ENCODE assay signal across 9 cellular contexts in the genomic region with DNA sequence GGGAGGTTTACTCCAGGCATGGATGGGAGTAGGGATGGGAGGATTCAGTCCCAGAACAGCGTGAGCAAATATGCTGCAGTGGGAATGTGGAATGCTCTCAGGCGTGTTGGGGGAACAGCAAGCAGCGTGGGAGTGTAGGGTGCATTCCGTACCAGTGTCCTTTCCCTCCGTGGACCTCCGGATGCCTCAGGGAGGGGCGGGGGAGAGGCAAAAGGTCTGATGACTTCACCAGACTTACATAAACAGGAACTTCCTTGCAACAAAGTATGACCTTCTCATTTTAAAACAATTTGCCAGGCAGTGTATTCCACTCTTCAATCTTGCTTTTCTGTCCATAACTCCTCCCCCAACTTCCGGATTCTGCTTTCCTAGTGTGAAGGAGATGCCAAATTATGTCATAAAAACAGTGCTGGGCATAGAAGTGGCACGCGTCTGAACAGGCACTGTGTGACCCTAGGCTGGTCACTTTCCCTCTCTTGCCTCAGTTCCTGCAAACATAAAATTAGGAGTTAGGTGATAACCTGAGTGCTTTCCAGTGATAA. TPM values are rescaled to one million over a fixed set of nuclear protein-coding genes. Genes with fewer than 3 reads are reported as not detected.
A peak's percentile ranks its signal among the peaks of the same experiment; 100 is the strongest.
DNase-seq lines count a peak whose midpoint lies in the region; ATAC-seq and TF ChIP-seq lines count a peak whose summit lies in the region.
"Had no signal": no experiment of that assay in that cellular context is flagged by ENCODE, and none has a peak within 500 bp of the region (broad histone marks: within the 10 kb centered on the region; RNA-seq: fewer than 3 reads in every experiment).

No MANE protein-coding gene starts in this region.

- H3K9me3 ChIP-seq in left lung (no peaks in the 10 kb centered on the region), transverse colon (no peaks in the 10 kb centered on the region)

- H3K27me3 ChIP-seq in left lung: no peaks in the 10 kb centered on the region
- no peaks in the 10 kb centered on the region for H3K27me3 ChIP-seq in transverse colon

- H3K9me3 Mint-ChIP-seq in chondrocyte (ENCODE audit: low read depth): no peaks in the 10 kb centered on the region
- no peaks in the 10 kb centered on the region for H3K9me3 Mint-ChIP-seq in stimulated activated naive CD8-positive, alpha-beta T cell treated with anti-CD3 and anti-CD28 coated beads, Interleukin-15, amount 100 ng/mL, for 72 hours
- H3K9me3 Mint-ChIP-seq: T-helper 1 cell treated with Interleukin-12 subunit alpha and Interleukin-12 subunit beta and Interleukin-4 antibody, amounts not matched to agents 30 μg/mL and 1 μg/mL, for 36 hours had no signal

- H3K4me3 Mint-ChIP-seq in chondrocyte (ENCODE audit: unreplicated experiment): peak overlapping the region; percentile 40
- H3K4me3 Mint-ChIP-seq in stimulated activated naive CD8-positive, alpha-beta T cell treated with anti-CD3 and anti-CD28 coated beads, Interleukin-15, amount 100 ng/mL, for 72 hours: no peak overlapping the region
- H3K4me3 Mint-ChIP-seq: T-helper 1 cell treated with Interleukin-12 subunit alpha and Interleukin-12 subunit beta and Interleukin-4 antibody, amounts not matched to agents 30 μg/mL and 1 μg/mL, for 36 hours had no signal

- intact Hi-C loops in left lung (cut with DNase I) (no loop called here), transverse colon (cut with DNase I; ENCODE audit: low total_unique reads) (no loop called here)

- in situ Hi-C loops in transverse colon (cut with MboI; ENCODE audit: low pct_ligation_motif_present in 1 of 4, low pct_unique_long_range_greater_than_20kb in 1 of 4, low sequenced_read_pairs in 3 of 4): no loop called here

- no peak for TF ChIP-seq POLR2A in transverse colon (IDR thresholded peaks at IDR 0.05)

- WGBS in transverse colon (ENCODE audit: low coverage in 1 of 2), 2 donors: 0 to 26% methylated on average over 1 to 10 of the region's 10 CpGs

- H3K27ac ChIP-seq in left lung (peak overlapping the region; percentile 2 to 69), transverse colon (peak overlapping the region; percentile 3 to 60 (median 51))

- DNase-seq in MV-4-11 (lab: John Stamatoyannopoulos, UW) (peak; percentile 62), chondrocyte (ENCODE audit: low spot score) (no peak), left lung (peak in 1 of 2 donors; percentile 50), transverse colon (peak; percentile 30)
- DNase-seq in stimulated activated naive CD8-positive, alpha-beta T cell treated with anti-CD3 and anti-CD28 coated beads, Interleukin-15, amount 100 ng/mL, for 72 hours: no peak

- H3K36me3 Mint-ChIP-seq in chondrocyte (ENCODE audit: low read depth): no peaks in the 10 kb centered on the region

- peak overlapping the region; percentile 94 for H3K27ac Mint-ChIP-seq in chondrocyte (ENCODE audit: unreplicated experiment)
- H3K27ac Mint-ChIP-seq in stimulated activated naive CD8-positive, alpha-beta T cell treated with anti-CD3 and anti-CD28 coated beads, Interleukin-15, amount 100 ng/mL, for 72 hours: peak overlapping the region in 1 of 2 donors; percentile 53
- H3K27ac Mint-ChIP-seq: T-helper 1 cell treated with Interleukin-12 subunit alpha and Interleukin-12 subunit beta and Interleukin-4 antibody, amounts not matched to agents 30 μg/mL and 1 μg/mL, for 36 hours had no signal

- peak; percentile 66 for ATAC-seq in left lung
- ATAC-seq in stimulated activated naive CD8-positive, alpha-beta T cell treated with anti-CD3 and anti-CD28 coated beads, Interleukin-15, amount 100 ng/mL, for 72 hours: no peak
- ATAC-seq in GM19397 (IDR thresholded peaks at IDR 0.05; ENCODE audit: unreplicated experiment): no peak
- ATAC-seq in GM19395 (IDR thresholded peaks at IDR 0.05; ENCODE audit: unreplicated experiment): no peak
- ATAC-seq in GM19328 (IDR thresholded peaks at IDR 0.05; ENCODE audit: unreplicated experiment): no peak

- no peak for TF ChIP-seq CTCF in chondrocyte (IDR thresholded peaks at IDR 0.05)
- TF ChIP-seq CTCF in left lung (IDR thresholded peaks at IDR 0.05): no peak
- TF ChIP-seq CTCF in transverse colon (IDR thresholded peaks at IDR 0.05): no peak

- H3K4me3 ChIP-seq in left lung (no peak overlapping the region), transverse colon (no peak overlapping the region)

- H3K4me1 ChIP-seq in left lung (peaks cover 9 to 16% of the 10 kb centered on the region in 2 donors), transverse colon (peaks cover 8 to 19% (median 13%) of the 10 kb centered on the region in 4 donors)

- H3K36me3 ChIP-seq in left lung: no peaks in the 10 kb centered on the region
- no peaks in the 10 kb centered on the region for H3K36me3 ChIP-seq in transverse colon

- peaks cover 66% of the 10 kb centered on the region for H3K4me1 Mint-ChIP-seq in chondrocyte (ENCODE audit: low read depth)
- H3K4me1 Mint-ChIP-seq in stimulated activated naive CD8-positive, alpha-beta T cell treated with anti-CD3 and anti-CD28 coated beads, Interleukin-15, amount 100 ng/mL, for 72 hours: peaks cover 9% of the 10 kb centered on the region

- TF ChIP-seq EP300 in transverse colon (IDR thresholded peaks at IDR 0.05; ENCODE audit: low read depth): peak; percentile 6

- no peaks in the 10 kb centered on the region for H3K27me3 Mint-ChIP-seq in chondrocyte (ENCODE audit: low read depth)
- peaks cover 12% of the 10 kb centered on the region for H3K27me3 Mint-ChIP-seq in stimulated activated naive CD8-positive, alpha-beta T cell treated with anti-CD3 and anti-CD28 coated beads, Interleukin-15, amount 100 ng/mL, for 72 hours

RNA-seq across cellular contexts. Expression of gene RPL37A, which starts 36.9 kb away (rescaled TPM):
- total RNA-seq in chondrocyte (2,015 to 2,317 TPM (median 2,049 TPM) in 3 replicates), left lung (1,000 to 10,000 TPM; 1,937 to 1,986 TPM), transverse colon (1,000 to 10,000 TPM in 1 of 4 donors, 100 to 1,000 TPM in 2, 10 to 100 TPM in 1; 59.1 to 1,456 (median 761) TPM)

Comparison
In these comparisons a context has a peak if more than half of its experiments do, and no peak if none do; other contexts are left out.
1. DNase-seq: peak in MV-4-11 (single experiment) and transverse colon (single experiment); none in chondrocyte (single experiment) and stimulated activated naive CD8-positive, alpha-beta T cell treated with anti-CD3 and anti-CD28 coated beads, Interleukin-15, amount 100 ng/mL, for 72 hours (0 of 2).